23 cellular contexts compared by ENCODE assay signal in genomic region chr12:130076752-130077151, GRCh38.
DNase-seq lines count a peak whose midpoint lies in the region; ATAC-seq and TF ChIP-seq lines count a peak whose summit lies in the region.
"Had no signal": no experiment of that assay in that cellular context is flagged by ENCODE, and none has a peak within 500 bp of the region (broad histone marks: within the 10 kb centered on the region; RNA-seq: fewer than 3 reads in every experiment).

No MANE protein-coding gene starts in this region.

- H3K27ac ChIP-seq in heart right ventricle (no peak overlapping the region), endodermal cell (ENCODE audit: low read depth, low read length) (no peak overlapping the region)
- H3K27ac ChIP-seq: A549, SJCRH30 had no signal

- no peak overlapping the region for H3K9ac ChIP-seq in endodermal cell (ENCODE audit: extremely low read depth, low read length, poor library complexity, severe bottlenecking)

- H3K9me3 ChIP-seq in heart right ventricle, result peaks cover 0 to 28% (median 0%) of the 10 kb centered on the region in 11 donors
- peaks cover 4% of the 10 kb centered on the region for H3K9me3 ChIP-seq in endodermal cell (ENCODE audit: control insufficient read depth, low read length)
- H3K9me3 ChIP-seq: BE2C, SJCRH30 had no signal

- DNase-seq in heart right ventricle (peak in 1 of 2 donors; percentile 25), left cardiac atrium (no peak), DMS53 treated with DMSO at 0.1 percent for 48 hours (lab: John Stamatoyannopoulos, UW; ENCODE audit: unreplicated experiment) (peak; percentile 80), endodermal cell (peak; percentile 85), DMS 273 treated with DMSO at 0.1 percent for 48 hours (lab: John Stamatoyannopoulos, UW) (no peak), ACHN (no peak)
- no peak for DNase-seq in activated CD4-positive, alpha-beta T cell treated with anti-CD3 and anti-CD28 coated beads for 36 hours
- DNase-seq: BE2C; CD4-positive, alpha-beta memory T cell; DMS153; GDM1; GOT3; Karpas-422; MV-4-11; NCI-H1105 treated with DMSO at 0.1 percent for 48 hours; NCI-H2081 treated with DMSO at 0.1 percent for 48 hours; NCI-H2171 treated with DMSO at 0.1 percent for 48 hours; NCI-H774; SJCRH30; T-cell had no signal

- no peaks in the 10 kb centered on the region for H3K36me3 Mint-ChIP-seq in endodermal cell (ENCODE audit: low read depth)
- H3K36me3 Mint-ChIP-seq in activated CD4-positive, alpha-beta T cell treated with anti-CD3 and anti-CD28 coated beads for 36 hours (ENCODE audit: low read depth), result no peaks in the 10 kb centered on the region
- H3K36me3 Mint-ChIP-seq: CD4-positive, alpha-beta memory T cell; IgD-negative memory B cell; T-cell had no signal

- H3K36me3 ChIP-seq in heart right ventricle (no peaks in the 10 kb centered on the region), endodermal cell (ENCODE audit: control insufficient read depth, insufficient read depth, low read length) (no peaks in the 10 kb centered on the region)
- H3K36me3 ChIP-seq: BE2C, SJCRH30 had no signal

- intact Hi-C loops in heart right ventricle (cut with DNase I), result no loop called here
- intact Hi-C loops in left cardiac atrium (cut with DNase I), result no loop called here
- intact Hi-C loops in activated CD4-positive, alpha-beta T cell treated with anti-CD3 and anti-CD28 coated beads for 36 hours (cut with DNase I, micrococcal nuclease), result no loop called here

- POLR2A ChIA-PET in activated CD4-positive, alpha-beta T cell treated with anti-CD3 and anti-CD28 coated beads for 36 hours (lab: Charles Lee), result no interaction called here

- H3K4me3 ChIP-seq in heart right ventricle (no peak overlapping the region), endodermal cell (ENCODE audit: low read length) (no peak overlapping the region)
- H3K4me3 ChIP-seq: A549, SJCRH30 had no signal

- 15 to 23% methylated on average over 5 of the region's 5 CpGs for WGBS in heart right ventricle, 2 donors
- WGBS in endodermal cell (ENCODE audit: insufficient coverage in 1 of 2, insufficient read length in 1 of 2), 2 experiments, result 43% methylated on average over 5 of the region's 5 CpGs; no CpG with 5 or more reads in 1 of the 2 experiments

- CTCF ChIA-PET in activated CD4-positive, alpha-beta T cell treated with anti-CD3 and anti-CD28 coated beads for 36 hours (lab: Charles Lee), result no interaction called here

- peaks cover 15% of the 10 kb centered on the region for H3K4me1 Mint-ChIP-seq in endodermal cell
- peaks cover 8% of the 10 kb centered on the region for H3K4me1 Mint-ChIP-seq in activated CD4-positive, alpha-beta T cell treated with anti-CD3 and anti-CD28 coated beads for 36 hours

- TF ChIP-seq CTCF in heart right ventricle (IDR thresholded peaks at IDR 0.05) (no peak), endodermal cell (conservative IDR thresholded peaks at IDR 0.05) (no peak)

- in situ Hi-C loops in ACHN (cut with HindIII; ENCODE audit: low pct_ligation_motif_present, low pct_unique_long_range_greater_than_20kb, low sequenced_read_pairs), result no loop called here

- H3K27me3 ChIP-seq in heart right ventricle (peaks cover 0 to 37% (median 16%) of the 10 kb centered on the region in 7 donors), endodermal cell (ENCODE audit: control insufficient read depth, insufficient read depth, low read length, poor library complexity, severe bottlenecking) (peaks cover 73% of the 10 kb centered on the region)
- H3K27me3 ChIP-seq: SJCRH30 had no signal

- no peak overlapping the region for H3K27ac Mint-ChIP-seq in endodermal cell
- H3K27ac Mint-ChIP-seq in activated CD4-positive, alpha-beta T cell treated with anti-CD3 and anti-CD28 coated beads for 36 hours, result no peak overlapping the region
- H3K27ac Mint-ChIP-seq: CD4-positive, alpha-beta memory T cell; IgD-negative memory B cell had no signal

- ATAC-seq in heart right ventricle (peak in 5 of 8 donors; percentile 54 to 86 (median 79)), left cardiac atrium (no peak)
- no peak for ATAC-seq in activated CD4-positive, alpha-beta T cell treated with anti-CD3 and anti-CD28 coated beads for 36 hours
- ATAC-seq: A549, HCT116, T-cell had no signal

- peaks cover 0 to 3% (median 0%) of the 10 kb centered on the region in 9 donors for H3K4me1 ChIP-seq in heart right ventricle
- peaks cover 7% of the 10 kb centered on the region for H3K4me1 ChIP-seq in endodermal cell (ENCODE audit: control insufficient read depth, insufficient read depth, low read length)
- H3K4me1 ChIP-seq: A549, BE2C, SJCRH30 had no signal

- no peak overlapping the region for H3K4me3 Mint-ChIP-seq in endodermal cell
- H3K4me3 Mint-ChIP-seq in activated CD4-positive, alpha-beta T cell treated with anti-CD3 and anti-CD28 coated beads for 36 hours, result no peak overlapping the region
- H3K4me3 Mint-ChIP-seq: CD4-positive, alpha-beta memory T cell; IgD-negative memory B cell had no signal

- H3K9me3 Mint-ChIP-seq in endodermal cell, result peaks cover 13% of the 10 kb centered on the region
- peaks cover 12% of the 10 kb centered on the region for H3K9me3 Mint-ChIP-seq in activated CD4-positive, alpha-beta T cell treated with anti-CD3 and anti-CD28 coated beads for 36 hours (ENCODE audit: low read depth)

- H3K27me3 Mint-ChIP-seq in endodermal cell (ENCODE audit: insufficient read depth), result peaks cover 89% of the 10 kb centered on the region
- peaks cover 2% of the 10 kb centered on the region for H3K27me3 Mint-ChIP-seq in activated CD4-positive, alpha-beta T cell treated with anti-CD3 and anti-CD28 coated beads for 36 hours
- H3K27me3 Mint-ChIP-seq: IgD-negative memory B cell had no signal

Comparison
In these comparisons a context has a peak if more than half of its experiments do, and no peak if none do; other contexts are left out.
1. ATAC-seq: peak in heart right ventricle (5 of 8); none in left cardiac atrium (0 of 2) and activated CD4-positive, alpha-beta T cell treated with anti-CD3 and anti-CD28 coated beads for 36 hours (single experiment).
2. DNase-seq: peak in DMS53 treated with DMSO at 0.1 percent for 48 hours (single experiment) and endodermal cell (single experiment); none in left cardiac atrium (single experiment), DMS 273 treated with DMSO at 0.1 percent for 48 hours (single experiment), ACHN (single experiment) and activated CD4-positive, alpha-beta T cell treated with anti-CD3 and anti-CD28 coated beads for 36 hours (single experiment).